ENCODE assay signal across 1 cellular context in the genomic region with DNA sequence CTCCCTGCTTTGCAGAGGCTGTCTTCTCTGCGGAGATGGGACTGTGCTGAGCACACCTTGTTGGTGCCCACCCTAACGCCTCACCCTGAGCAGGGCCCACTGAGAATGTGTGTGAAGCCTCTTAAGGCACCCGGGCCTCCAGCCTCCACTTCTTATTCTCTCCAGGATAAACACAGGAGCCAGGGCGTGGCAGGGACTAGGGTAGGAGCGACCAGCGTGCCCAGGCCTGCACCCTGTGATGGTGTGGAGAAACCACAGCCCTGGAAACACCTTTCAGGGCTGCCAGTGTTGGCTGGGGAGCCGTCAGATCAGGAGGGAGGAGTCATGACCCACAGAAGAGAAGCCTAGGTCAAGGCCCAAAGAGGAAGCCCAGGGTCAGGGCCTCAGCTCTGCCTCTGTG.
TF ChIP-seq lines count a peak whose summit lies in the region.

No MANE protein-coding gene starts in this region.

TF ChIP-seq in HepG2, 621 proteins besides CTCF, POLR2A, EP300 and RAD21:
- TF ChIP-seq ZFX (CRISPR knock-in tag; IDR thresholded peaks at IDR 0.05; ENCODE audit: low read depth) (0 out of 2 replicates have a peak, but pooled peaks have one; percentile 28), REL (CRISPR knock-in tag; conservative IDR thresholded peaks at IDR 0.05) (no peak)
